In the genomic region with DNA sequence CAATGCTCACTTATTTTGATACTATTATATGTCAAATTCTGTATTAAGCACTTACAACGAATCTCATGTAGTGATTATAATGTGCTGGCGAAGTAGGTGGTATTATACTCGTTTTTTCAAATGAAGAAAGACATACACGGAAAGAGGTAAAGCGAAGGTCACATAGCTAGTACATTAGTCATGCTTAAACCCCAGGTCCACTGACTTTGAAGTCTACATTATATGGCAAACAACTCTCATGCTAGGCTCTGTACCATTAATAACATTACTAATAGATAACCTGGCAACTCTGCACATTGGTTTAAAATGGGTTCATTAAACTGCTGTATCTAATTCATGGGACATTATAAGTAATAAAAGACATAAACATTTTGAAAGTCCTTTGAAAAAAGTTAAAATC, we compare ENCODE assay signal across 12 cellular contexts. TPM values are rescaled to one million over a fixed set of nuclear protein-coding genes. Genes with fewer than 3 reads are reported as not detected.
DNase-seq lines count a peak whose midpoint lies in the region; FAIRE-seq and TF ChIP-seq lines count a peak whose summit lies in the region.
"Had no signal": no experiment of that assay in that cellular context is flagged by ENCODE, and none has a peak within 500 bp of the region (broad histone marks: within the 10 kb centered on the region; RNA-seq: fewer than 3 reads in every experiment).

No MANE protein-coding gene starts in this region.

- no peaks in the 10 kb centered on the region for H3K9me3 ChIP-seq in Peyer's patch

- no peaks in the 10 kb centered on the region for H3K36me3 ChIP-seq in Peyer's patch
- H3K36me3 ChIP-seq: cardiac muscle cell had no signal

- H3K4me3 ChIP-seq in Peyer's patch = peak overlapping the region in 2 of 4 donors; percentile 9 to 30
- H3K4me3 ChIP-seq in astrocyte of the spinal cord (ENCODE audit: low read depth, low read length) = no peak overlapping the region
- H3K4me3 ChIP-seq: cardiac muscle cell had no signal

- peak; percentile 58 for DNase-seq in activated CD4-positive, alpha-beta T cell treated with anti-CD3 and anti-CD28 coated beads, Interleukin-2, amount 10 ng/mL, durations not matched to agents 24 days and 14 days
- no peak for DNase-seq in activated CD4-positive, alpha-beta T cell treated with anti-CD3 and anti-CD28 coated beads, Interleukin-2, amount 50 U/mL, for 1 hour
- no peak for DNase-seq in Peyer's patch
- peak; percentile 20 for DNase-seq in astrocyte of the spinal cord (ENCODE audit: low read depth, low spot score)
- DNase-seq in renal cortical epithelial cell (ENCODE audit: low read depth) = peak; percentile 61
- DNase-seq in SKM-1 treated with dmso at 0.1 percent for 144 hours (lab: John Stamatoyannopoulos, UW; ENCODE audit: unreplicated experiment) = no peak
- no peak for DNase-seq in GM12892 (ENCODE audit: insufficient read length)
- no peak for DNase-seq in NCI-H2227 treated with DMSO at 0.1 percent for 48 hours (lab: John Stamatoyannopoulos, UW)
- DNase-seq: DMS153, hippocampal formation had no signal

- H3K4me3 Mint-ChIP-seq in activated CD4-positive, alpha-beta T cell treated with anti-CD3 and anti-CD28 coated beads, Interleukin-2, amount 10 ng/mL, durations not matched to agents 24 days and 14 days = peak overlapping the region; percentile 75

- H3K27me3 ChIP-seq in Peyer's patch = no peaks in the 10 kb centered on the region
- H3K27me3 ChIP-seq: cardiac muscle cell had no signal

- H3K36me3 Mint-ChIP-seq in activated CD4-positive, alpha-beta T cell treated with anti-CD3 and anti-CD28 coated beads, Interleukin-2, amount 10 ng/mL, durations not matched to agents 24 days and 14 days (ENCODE audit: low read depth) = peaks cover 21% of the 10 kb centered on the region

- H3K9me3 Mint-ChIP-seq in activated CD4-positive, alpha-beta T cell treated with anti-CD3 and anti-CD28 coated beads, Interleukin-2, amount 10 ng/mL, durations not matched to agents 24 days and 14 days = no peaks in the 10 kb centered on the region

- H3K4me1 Mint-ChIP-seq in activated CD4-positive, alpha-beta T cell treated with anti-CD3 and anti-CD28 coated beads, Interleukin-2, amount 10 ng/mL, durations not matched to agents 24 days and 14 days = peaks cover 52% of the 10 kb centered on the region

- no peaks in the 10 kb centered on the region for H3K27me3 Mint-ChIP-seq in activated CD4-positive, alpha-beta T cell treated with anti-CD3 and anti-CD28 coated beads, Interleukin-2, amount 10 ng/mL, durations not matched to agents 24 days and 14 days

- no peaks in the 10 kb centered on the region for H3K4me1 ChIP-seq in Peyer's patch

- in situ Hi-C loops in astrocyte of the spinal cord (cut with HindIII; ENCODE audit: low sequenced_read_pairs) = no loop called here

- TF ChIP-seq POLR2A in Peyer's patch (IDR thresholded peaks at IDR 0.05) (no peak), GM12892 (IDR thresholded peaks at IDR 0.05; ENCODE audit: low read depth, low read length) (no peak)

- TF ChIP-seq CTCF in Peyer's patch (IDR thresholded peaks at IDR 0.05) = no peak
- no peak for TF ChIP-seq CTCF in astrocyte of the spinal cord (IDR thresholded peaks at IDR 0.05; ENCODE audit: low read depth, low read length)

- H3K27ac Mint-ChIP-seq in activated CD4-positive, alpha-beta T cell treated with anti-CD3 and anti-CD28 coated beads, Interleukin-2, amount 10 ng/mL, durations not matched to agents 24 days and 14 days = peak overlapping the region; percentile 60

- intact Hi-C loops in activated CD4-positive, alpha-beta T cell treated with anti-CD3 and anti-CD28 coated beads, Interleukin-2, amount 10 ng/mL, durations not matched to agents 24 days and 14 days (cut with micrococcal nuclease) = no loop called here

- no peak for FAIRE-seq in GM12892 (lab: Jason Lieb, UNC)

- peak overlapping the region in 3 of 4 donors; percentile 5 to 69 (median 7) for H3K27ac ChIP-seq in Peyer's patch
- H3K27ac ChIP-seq: cardiac muscle cell had no signal

RNA-seq across cellular contexts. Expression of a gene that starts 21.3 kb away (rescaled TPM):
- total RNA-seq in activated CD4-positive, alpha-beta T cell treated with anti-CD3 and anti-CD28 coated beads, Interleukin-2, amount 10 ng/mL, durations not matched to agents 24 days and 14 days = 84.9 and 93.7 TPM in 2 replicates
- total RNA-seq in Peyer's patch = 100 to 1,000 TPM in 1 of 4 donors, 10 to 100 TPM in 3; 12.1 to 184 (median 17.6) TPM
- total RNA-seq in renal cortical epithelial cell = 0.25 TPM in 1 of 2 replicates, not detected in the other
- 0.76 TPM for polyA plus RNA-seq in GM12892 (2012; ENCODE audit: missing spikeins)
- total RNA-seq: cardiac muscle cell, lung microvascular endothelial cell had no signal
- polyA plus RNA-seq: cardiac muscle cell had no signal

Comparison
In these comparisons a context has a peak if more than half of its experiments do, and no peak if none do; other contexts are left out.
1. DNase-seq: peak in activated CD4-positive, alpha-beta T cell treated with anti-CD3 and anti-CD28 coated beads, Interleukin-2, amount 10 ng/mL, durations not matched to agents 24 days and 14 days (single experiment), astrocyte of the spinal cord (single experiment) and renal cortical epithelial cell (single experiment); none in activated CD4-positive, alpha-beta T cell treated with anti-CD3 and anti-CD28 coated beads, Interleukin-2, amount 50 U/mL, for 1 hour (single experiment), Peyer's patch (0 of 3), SKM-1 treated with dmso at 0.1 percent for 144 hours (single experiment), GM12892 (single experiment) and NCI-H2227 treated with DMSO at 0.1 percent for 48 hours (single experiment).
2. RNA of a gene that starts 21.3 kb away (total RNA-seq): 84.9 to 93.7 TPM in activated CD4-positive, alpha-beta T cell treated with anti-CD3 and anti-CD28 coated beads, Interleukin-2, amount 10 ng/mL, durations not matched to agents 24 days and 14 days and 12.1 to 184 TPM in Peyer's patch; 0.25 TPM in renal cortical epithelial cell; every median in the first group is over 10 times any median in the second.